In genomic region chr3:124520970-124521369, GRCh38 we compare ENCODE assay signal across 16 cellular contexts.
DNase-seq lines count a peak whose midpoint lies in the region; ATAC-seq and TF ChIP-seq lines count a peak whose summit lies in the region.
"Had no signal": no experiment of that assay in that cellular context is flagged by ENCODE, and none has a peak within 500 bp of the region (broad histone marks: within the 10 kb centered on the region; RNA-seq: fewer than 3 reads in every experiment).

No MANE protein-coding gene starts in this region.

- no peak for TF ChIP-seq CTCF in RWPE2 (IDR thresholded peaks at IDR 0.05; ENCODE audit: poor library complexity, severe bottlenecking)
- no peak for TF ChIP-seq CTCF in lung (IDR thresholded peaks at IDR 0.05; ENCODE audit: control extremely low read depth, extremely low read depth)
- no peak for TF ChIP-seq CTCF in OCI-LY7 (conservative IDR thresholded peaks at IDR 0.05; ENCODE audit: low read length)
- no peak for TF ChIP-seq CTCF in vagina (IDR thresholded peaks at IDR 0.05)

- WGBS in GM23248 (ENCODE audit: low coverage in 1 of 2, low lambda C conversion rate in 2 of 2, missing lambda C conversion rate in 2 of 2), 2 experiments: 37 to 43% methylated on average over 5 of the region's 5 CpGs
- 54 to 72% methylated on average over 5 of the region's 5 CpGs for WGBS in lung, 2 donors

- no peaks in the 10 kb centered on the region for H3K4me1 ChIP-seq in GM23248 (ENCODE audit: insufficient read depth)
- H3K4me1 ChIP-seq in RWPE2 (ENCODE audit: insufficient read depth, poor library complexity, severe bottlenecking): no peaks in the 10 kb centered on the region
- H3K4me1 ChIP-seq in lung (ENCODE audit: control insufficient read depth in 2 of 2, insufficient read depth in 2 of 2, low read length in 2 of 2): no peaks in the 10 kb centered on the region
- no peaks in the 10 kb centered on the region for H3K4me1 ChIP-seq in OCI-LY7 (ENCODE audit: insufficient read depth, low read length, poor library complexity, severe bottlenecking)
- H3K4me1 ChIP-seq in vagina: no peaks in the 10 kb centered on the region
- H3K4me1 ChIP-seq: gastroesophageal sphincter had no signal

- in situ Hi-C loops in GM23248 (cut with MboI): no loop called here

- H3K9me2 ChIP-seq in GM23248 (ENCODE audit: insufficient read depth) (no peaks in the 10 kb centered on the region), OCI-LY7 (ENCODE audit: insufficient read depth, low read length) (no peaks in the 10 kb centered on the region)

- H4K20me1 ChIP-seq in GM23248 (ENCODE audit: insufficient read depth) (no peaks in the 10 kb centered on the region), OCI-LY7 (ENCODE audit: insufficient read depth, low read length) (no peaks in the 10 kb centered on the region)

- intact Hi-C loops in OCI-LY7 (cut with micrococcal nuclease; ENCODE audit: unreplicated experiment) (no loop called here), vagina (cut with DNase I) (no loop called here)

- no TSS peak for BruUV-seq in OCI-LY7 (replicated peaks; lab: Mats Ljungman, UMichigan)

- no peak overlapping the region for H2AFZ ChIP-seq in GM23248
- no peak overlapping the region for H2AFZ ChIP-seq in OCI-LY7 (ENCODE audit: low read length)

- no peaks in the 10 kb centered on the region for H3F3A ChIP-seq in GM23248 (ENCODE audit: insufficient read depth)

- DNase-seq in GM23248 (peak; percentile 10), NCI-H187 (lab: John Stamatoyannopoulos, UW) (peak; percentile 58 to 69), RWPE2 (ENCODE audit: low spot score) (no peak), lung (ENCODE audit: low spot score) (peak; percentile 51), OCI-LY7 (ENCODE audit: low spot score) (no peak), vagina (ENCODE audit: extremely low spot score in 2 of 2) (no peak), hippocampal formation (lab: John Stamatoyannopoulos, UW) (no peak)
- DNase-seq: activated CD4-positive, alpha-beta T cell treated with anti-CD3 and anti-CD28 coated beads for 36 hours; activated T-cell treated with anti-CD3 and anti-CD28 coated beads, Interleukin-2, amount 50 U/mL, for 24 hours; anterior cingulate cortex; C1 segment of cervical spinal cord; naive thymus-derived CD8-positive, alpha-beta T cell; NCI-H524; substantia nigra had no signal

- POLR2A ChIA-PET in OCI-LY7 (lab: Charles Lee): no interaction called here

- no peaks in the 10 kb centered on the region for H3K9me3 ChIP-seq in GM23248 (ENCODE audit: low read depth)
- H3K9me3 ChIP-seq in RWPE2 (ENCODE audit: severe bottlenecking): no peaks in the 10 kb centered on the region
- no peaks in the 10 kb centered on the region for H3K9me3 ChIP-seq in lung (ENCODE audit: control insufficient read depth in 2 of 2, insufficient read depth in 1 of 2, low read length in 1 of 2)
- no peaks in the 10 kb centered on the region for H3K9me3 ChIP-seq in OCI-LY7 (ENCODE audit: low read length)
- no peaks in the 10 kb centered on the region for H3K9me3 ChIP-seq in vagina

- H3K27ac ChIP-seq in GM23248 (no peak overlapping the region), RWPE2 (ENCODE audit: poor library complexity, severe bottlenecking) (no peak overlapping the region), lung (ENCODE audit: low read depth in 1 of 2, low read length in 1 of 2) (no peak overlapping the region), OCI-LY7 (ENCODE audit: low read depth, low read length, poor library complexity, severe bottlenecking) (no peak overlapping the region), vagina (no peak overlapping the region)
- H3K27ac ChIP-seq: gastroesophageal sphincter had no signal

- no peak overlapping the region for H3K4me3 ChIP-seq in GM23248
- no peak overlapping the region for H3K4me3 ChIP-seq in RWPE2 (ENCODE audit: severe bottlenecking)
- H3K4me3 ChIP-seq in lung: no peak overlapping the region
- no peak overlapping the region for H3K4me3 ChIP-seq in OCI-LY7 (ENCODE audit: low read depth, low read length, poor library complexity, severe bottlenecking)
- H3K4me3 ChIP-seq in vagina: no peak overlapping the region
- H3K4me3 ChIP-seq: gastroesophageal sphincter had no signal

- CTCF ChIA-PET in OCI-LY7 (lab: Charles Lee; ENCODE audit: unreplicated experiment): no interaction called here

- H3K79me2 ChIP-seq in GM23248 (ENCODE audit: insufficient read depth) (no peaks in the 10 kb centered on the region), OCI-LY7 (ENCODE audit: insufficient read depth, low read depth, low read length) (no peaks in the 10 kb centered on the region)

- TF ChIP-seq POLR2A in vagina (IDR thresholded peaks at IDR 0.05): no peak

- no peak overlapping the region for H3K9ac ChIP-seq in GM23248

- H3K4me2 ChIP-seq in GM23248 (ENCODE audit: unreplicated experiment): no peak overlapping the region
- no peak overlapping the region for H3K4me2 ChIP-seq in OCI-LY7 (ENCODE audit: low read length)

- H3K27me3 ChIP-seq in GM23248 (replicated peaks; ENCODE audit: insufficient read depth) (peaks cover 9% of the 10 kb centered on the region; the same call in 1 of the 2 replicates), RWPE2 (ENCODE audit: insufficient read depth, poor library complexity, severe bottlenecking) (no peaks in the 10 kb centered on the region), lung (ENCODE audit: control insufficient read depth, insufficient read depth) (no peaks in the 10 kb centered on the region), vagina (no peaks in the 10 kb centered on the region)
- H3K27me3 ChIP-seq: gastroesophageal sphincter had no signal

- ATAC-seq in RWPE2 (ENCODE audit: low read depth) (peak; percentile 57; the same call in 2 of the 3 replicates), lung (ENCODE audit: insufficient read depth, low FRiP score) (peak; percentile 51), HG02588 (IDR thresholded peaks at IDR 0.05; ENCODE audit: unreplicated experiment) (no peak)
- ATAC-seq: activated CD4-positive, alpha-beta T cell treated with anti-CD3 and anti-CD28 coated beads for 36 hours; gastroesophageal sphincter; naive thymus-derived CD8-positive, alpha-beta T cell had no signal

- H3K36me3 ChIP-seq in GM23248 (ENCODE audit: low read depth) (no peaks in the 10 kb centered on the region), RWPE2 (ENCODE audit: low read depth) (no peaks in the 10 kb centered on the region), lung (ENCODE audit: control insufficient read depth in 2 of 2, insufficient read depth in 2 of 2, low read length in 2 of 2) (no peaks in the 10 kb centered on the region), OCI-LY7 (ENCODE audit: insufficient read depth, low read length) (no peaks in the 10 kb centered on the region), vagina (no peaks in the 10 kb centered on the region)
- H3K36me3 ChIP-seq: gastroesophageal sphincter had no signal

Comparison
In these comparisons a context has a peak if more than half of its experiments do, and no peak if none do; other contexts are left out.
1. DNase-seq: peak in GM23248 (single experiment), NCI-H187 (2 of 2) and lung (single experiment); none in RWPE2 (single experiment), OCI-LY7 (single experiment), vagina (0 of 2) and hippocampal formation (0 of 2).